17 cellular contexts compared by ENCODE assay signal in the genomic region with DNA sequence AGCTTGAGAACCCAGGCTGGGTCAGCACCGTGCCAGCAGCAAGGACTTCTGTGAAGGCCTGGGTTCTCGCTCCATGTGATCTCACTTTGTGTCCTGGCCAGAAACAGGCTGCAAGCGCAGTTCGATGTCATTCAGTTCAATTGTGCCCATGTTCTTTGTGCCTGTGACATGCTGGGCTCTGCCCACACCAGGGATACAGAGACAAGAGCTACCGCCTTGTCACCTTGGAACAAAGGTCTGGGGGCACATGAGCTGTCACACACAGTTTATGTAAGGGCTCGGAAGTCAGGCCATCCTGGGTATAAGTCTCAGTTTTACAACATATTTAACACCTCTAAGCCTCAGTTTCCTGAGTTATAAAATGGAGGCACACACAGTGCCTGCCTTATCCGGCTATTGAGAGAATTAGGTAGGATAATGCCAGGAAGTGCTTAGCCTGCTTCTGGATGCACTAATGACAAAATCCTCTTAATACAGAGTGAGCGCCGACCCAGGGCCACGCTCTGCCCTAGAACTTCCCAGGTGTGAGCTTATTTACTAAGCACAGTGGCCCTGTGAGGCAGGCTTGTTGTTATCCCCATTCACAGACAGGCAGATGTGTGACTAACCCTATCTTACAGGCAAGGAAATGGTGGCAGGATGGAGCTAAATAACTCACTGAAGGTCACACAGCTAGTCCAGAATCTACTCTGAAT. TPM values are rescaled to one million over a fixed set of nuclear protein-coding genes. Genes with fewer than 3 reads are reported as not detected.
DNase-seq lines count a peak whose midpoint lies in the region; ATAC-seq and TF ChIP-seq lines count a peak whose summit lies in the region.
"Had no signal": no experiment of that assay in that cellular context is flagged by ENCODE, and none has a peak within 500 bp of the region (broad histone marks: within the 10 kb centered on the region; RNA-seq: fewer than 3 reads in every experiment).

No MANE protein-coding gene starts in this region.

- no peak for DNase-seq in CD4-positive, CD25-positive, alpha-beta regulatory T cell
- DNase-seq in NCI-H82 treated with DMSO at 0.1 percent for 48 hours (lab: John Stamatoyannopoulos, UW; ENCODE audit: unreplicated experiment) (peak; percentile 39), fibroblast of pulmonary artery (ENCODE audit: low read depth) (peak; percentile 8), neural progenitor cell (ENCODE audit: low spot score) (no peak), NCI-H446 (lab: John Stamatoyannopoulos, UW) (no peak), thyroid gland (no peak), SW 1271 (lab: John Stamatoyannopoulos, UW) (no peak)
- DNase-seq: activated CD4-positive, alpha-beta T cell treated with anti-CD3 and anti-CD28 coated beads for 36 hours; activated T-cell treated with anti-CD3 and anti-CD28 coated beads, Interleukin-2, amount 50 U/mL, for 4 hours; AML-193; DMS79 treated with DMSO at 0.1 percent for 48 hours; NCI-H187; RPMI8226 had no signal

- no peak overlapping the region for H3K4me2 ChIP-seq in neural progenitor cell
- H3K4me2 ChIP-seq: smooth muscle cell had no signal

- peaks cover 4% of the 10 kb centered on the region for H3K36me3 ChIP-seq in CD4-positive, CD25-positive, alpha-beta regulatory T cell (ENCODE audit: control insufficient read depth, insufficient read depth, low read length)
- H3K36me3 ChIP-seq in neural progenitor cell (no peaks in the 10 kb centered on the region), thyroid gland (no peaks in the 10 kb centered on the region)

- peaks cover 4% of the 10 kb centered on the region for H3F3A ChIP-seq in neural progenitor cell (ENCODE audit: low read depth)

- no peaks in the 10 kb centered on the region for H3K9me3 Mint-ChIP-seq in CD4-positive, CD25-positive, alpha-beta regulatory T cell
- H3K9me3 Mint-ChIP-seq in neural progenitor cell: no peaks in the 10 kb centered on the region
- H3K9me3 Mint-ChIP-seq: activated T-cell treated with anti-CD3 and anti-CD28 coated beads, Interleukin-2, amount 50 U/mL, for 4 hours; mesothelial cell of epicardium had no signal

- no peaks in the 10 kb centered on the region for H3K27me3 Mint-ChIP-seq in CD4-positive, CD25-positive, alpha-beta regulatory T cell
- peaks cover 5% of the 10 kb centered on the region for H3K27me3 Mint-ChIP-seq in neural progenitor cell (ENCODE audit: insufficient read depth, low read depth)
- H3K27me3 Mint-ChIP-seq: activated CD4-positive, alpha-beta T cell treated with anti-CD3 and anti-CD28 coated beads for 36 hours had no signal

- H3K36me3 Mint-ChIP-seq in CD4-positive, CD25-positive, alpha-beta regulatory T cell: peaks cover 16% of the 10 kb centered on the region
- peaks cover 10% of the 10 kb centered on the region for H3K36me3 Mint-ChIP-seq in neural progenitor cell

- TF ChIP-seq POLR2A in thyroid gland (IDR thresholded peaks at IDR 0.05) (no peak), GM18505 (IDR thresholded peaks at IDR 0.05; ENCODE audit: borderline replicate concordance, extremely low read depth, insufficient read depth, insufficient read length) (no peak)

- peaks cover 0 to 2% (median 0%) of the 10 kb centered on the region in 4 donors for H3K4me1 Mint-ChIP-seq in CD4-positive, CD25-positive, alpha-beta regulatory T cell
- H3K4me1 Mint-ChIP-seq in neural progenitor cell: peaks cover 7% of the 10 kb centered on the region
- H3K4me1 Mint-ChIP-seq: activated CD4-positive, alpha-beta T cell treated with anti-CD3 and anti-CD28 coated beads for 36 hours; mesothelial cell of epicardium had no signal

- no peaks in the 10 kb centered on the region for H3K9me3 ChIP-seq in CD4-positive, CD25-positive, alpha-beta regulatory T cell (ENCODE audit: control insufficient read depth in 2 of 2, low read length in 2 of 2)
- H3K9me3 ChIP-seq in neural progenitor cell (ENCODE audit: low read depth) (no peaks in the 10 kb centered on the region), thyroid gland (no peaks in the 10 kb centered on the region)
- H3K9me3 ChIP-seq: esophagus muscularis mucosa had no signal

- no peak overlapping the region for H3K9ac ChIP-seq in neural progenitor cell

- no peak overlapping the region for H3K27ac ChIP-seq in CD4-positive, CD25-positive, alpha-beta regulatory T cell (ENCODE audit: insufficient read depth, low read length, poor library complexity, severe bottlenecking)
- H3K27ac ChIP-seq in neural progenitor cell: no peak overlapping the region
- no peak overlapping the region for H3K27ac ChIP-seq in thyroid gland
- H3K27ac ChIP-seq: esophagus muscularis mucosa had no signal

- H3K4me3 Mint-ChIP-seq in CD4-positive, CD25-positive, alpha-beta regulatory T cell: no peak overlapping the region
- no peak overlapping the region for H3K4me3 Mint-ChIP-seq in neural progenitor cell
- H3K4me3 Mint-ChIP-seq: activated CD4-positive, alpha-beta T cell treated with anti-CD3 and anti-CD28 coated beads for 36 hours; activated T-cell treated with anti-CD3 and anti-CD28 coated beads, Interleukin-2, amount 50 U/mL, for 4 hours; mesothelial cell of epicardium had no signal

- TF ChIP-seq CTCF in fibroblast of pulmonary artery (IDR thresholded peaks at IDR 0.05; ENCODE audit: low read length, missing control alignments) (no peak), neural progenitor cell (IDR thresholded peaks at IDR 0.05) (no peak), thyroid gland (IDR thresholded peaks at IDR 0.05) (no peak)

- no peaks in the 10 kb centered on the region for H4K20me1 ChIP-seq in neural progenitor cell (ENCODE audit: low read depth)

- no peak for ATAC-seq in CD4-positive, CD25-positive, alpha-beta regulatory T cell (ENCODE audit: low read depth in 2 of 2)
- no peak for ATAC-seq in GM18505 (IDR thresholded peaks at IDR 0.05; ENCODE audit: unreplicated experiment)
- ATAC-seq: activated CD4-positive, alpha-beta T cell treated with anti-CD3 and anti-CD28 coated beads for 36 hours; activated T-cell treated with anti-CD3 and anti-CD28 coated beads, Interleukin-2, amount 50 U/mL, for 4 hours had no signal

- H3K4me1 ChIP-seq in CD4-positive, CD25-positive, alpha-beta regulatory T cell (ENCODE audit: control insufficient read depth, insufficient read depth, low read length, poor library complexity, severe bottlenecking): no peaks in the 10 kb centered on the region
- no peaks in the 10 kb centered on the region for H3K4me1 ChIP-seq in neural progenitor cell
- H3K4me1 ChIP-seq in thyroid gland: peaks cover 8 to 25% of the 10 kb centered on the region in 2 donors

- H2AFZ ChIP-seq in neural progenitor cell (replicated peaks): no peak overlapping the region

- WGBS in thyroid gland, 2 donors: 88 to 92% methylated on average over 10 of the region's 10 CpGs

- no peak overlapping the region for H3K4me3 ChIP-seq in CD4-positive, CD25-positive, alpha-beta regulatory T cell (ENCODE audit: low read depth, low read length)
- H3K4me3 ChIP-seq in fibroblast of pulmonary artery (replicated peaks; ENCODE audit: low read depth, low read length) (no peak overlapping the region), neural progenitor cell (no peak overlapping the region), thyroid gland (replicated peaks in 1 of 3) (no peak overlapping the region)
- H3K4me3 ChIP-seq: esophagus muscularis mucosa, smooth muscle cell had no signal

- H3K79me2 ChIP-seq in neural progenitor cell (ENCODE audit: low read depth): no peaks in the 10 kb centered on the region

- intact Hi-C loops in thyroid gland (cut with DNase I): no loop called here

- H3K27ac Mint-ChIP-seq in CD4-positive, CD25-positive, alpha-beta regulatory T cell: peak overlapping the region in 2 of 3 donors; percentile 15 to 29
- peak overlapping the region; percentile 46 for H3K27ac Mint-ChIP-seq in neural progenitor cell
- H3K27ac Mint-ChIP-seq: activated CD4-positive, alpha-beta T cell treated with anti-CD3 and anti-CD28 coated beads for 36 hours; mesothelial cell of epicardium had no signal

- no peaks in the 10 kb centered on the region for H3K27me3 ChIP-seq in CD4-positive, CD25-positive, alpha-beta regulatory T cell (ENCODE audit: control insufficient read depth, insufficient read depth, low read length)
- H3K27me3 ChIP-seq in neural progenitor cell (no peaks in the 10 kb centered on the region), thyroid gland (no peaks in the 10 kb centered on the region)
- H3K27me3 ChIP-seq: esophagus muscularis mucosa had no signal

RNA-seq across cellular contexts. Expression of a gene that starts 50.4 kb away (rescaled TPM):
- total RNA-seq in CD4-positive, CD25-positive, alpha-beta regulatory T cell: 46.3 TPM
- 10 to 100 TPM in 1 of 4 donors, 1 to 10 TPM in 3; 7.1 to 12.9 (median 8.2) TPM for polyA plus RNA-seq in CD4-positive, CD25-positive, alpha-beta regulatory T cell
- total RNA-seq in neural progenitor cell (ENCODE audit: low replicate concordance): 10.0 and 14.8 TPM in 2 replicates
- total RNA-seq in thyroid gland: 10 to 100 TPM; 43.4 to 59.2 (median 52.1) TPM

Comparison
In these comparisons a context has a peak if more than half of its experiments do, and no peak if none do; other contexts are left out.
1. DNase-seq: peak in NCI-H82 treated with DMSO at 0.1 percent for 48 hours (single experiment) and fibroblast of pulmonary artery (single experiment); none in CD4-positive, CD25-positive, alpha-beta regulatory T cell (0 of 3), neural progenitor cell (single experiment), NCI-H446 (0 of 2), thyroid gland (0 of 2) and SW 1271 (0 of 2).